In genomic region chr1:32363713-32364112, GRCh38 we compare ENCODE assay signal across 1 cellular context.
TF ChIP-seq lines count a peak whose summit lies in the region.

No MANE protein-coding gene starts in this region.

TF ChIP-seq in endothelial cell of umbilical vein, 7 proteins besides CTCF, POLR2A, EP300 and RAD21:
- no peak for TF ChIP-seq GATA2 (IDR thresholded peaks at IDR 0.05; ENCODE audit: insufficient read depth, insufficient read length, low read depth, low read length)
- no peak for TF ChIP-seq JUN (IDR thresholded peaks at IDR 0.05; ENCODE audit: borderline replicate concordance, insufficient read depth, insufficient read length, low read depth)
- no peak for TF ChIP-seq EZH2 (IDR thresholded peaks at IDR 0.05; ENCODE audit: borderline replicate concordance, low read depth, low read length, severe bottlenecking)
- no peak for TF ChIP-seq MYC (IDR thresholded peaks at IDR 0.05; ENCODE audit: low read depth, low read length)
- no peak for TF ChIP-seq FOS (IDR thresholded peaks at IDR 0.05; ENCODE audit: borderline replicate concordance, insufficient read depth, low read length)
- no peak for TF ChIP-seq MAX (IDR thresholded peaks at IDR 0.05; ENCODE audit: insufficient read depth, insufficient read length)
- TF ChIP-seq POLR2AphosphoS5 (IDR thresholded peaks at IDR 0.05; ENCODE audit: insufficient read depth, low read depth, low read length), result no peak
